Comparison of ENCODE assay signal across 2 cellular contexts in the genomic region with DNA sequence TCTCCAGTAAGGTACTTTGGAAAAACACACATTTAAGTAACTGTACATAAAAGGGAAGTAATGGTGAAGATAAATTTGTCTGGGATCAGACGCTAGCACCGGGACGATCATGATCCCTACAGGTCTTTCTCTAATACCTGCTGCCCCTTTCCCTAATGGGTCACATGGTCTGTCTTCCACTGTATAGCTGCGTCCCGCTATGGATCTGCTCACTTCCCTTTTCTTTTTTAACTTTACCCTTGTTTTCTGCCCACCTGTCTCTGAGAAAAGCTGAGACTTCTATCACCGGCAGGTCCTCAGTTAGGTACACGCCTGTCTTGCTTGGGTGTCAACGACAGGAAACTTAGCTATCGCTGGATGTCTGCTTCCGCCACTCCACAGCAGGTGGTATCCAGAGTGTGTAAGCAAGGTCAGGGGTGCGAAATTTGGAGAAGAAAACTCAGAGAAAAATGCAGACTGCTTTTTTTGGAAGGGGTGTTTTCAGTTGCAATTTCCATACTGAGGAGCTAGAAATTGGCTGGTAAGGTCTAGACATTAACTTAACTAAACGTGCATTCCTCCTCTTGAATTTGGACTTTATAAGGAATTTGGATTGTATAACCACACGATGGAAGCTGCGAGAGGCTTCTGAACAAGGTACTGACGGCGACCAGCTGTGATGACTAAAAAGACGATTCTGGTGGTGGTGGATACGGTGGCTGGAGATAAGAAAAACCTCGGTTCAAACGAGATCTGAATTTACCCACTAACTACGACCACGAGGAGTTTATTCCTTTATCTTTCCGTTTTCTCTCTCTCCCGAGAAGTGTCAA.
TF ChIP-seq lines count a peak whose summit lies in the region.

No MANE protein-coding gene starts in this region.

TF ChIP-seq in WTC11, 78 proteins besides CTCF, POLR2A, EP300 and RAD21 (continued from another document and continues in another):
- TF ChIP-seq, protein P1, sequence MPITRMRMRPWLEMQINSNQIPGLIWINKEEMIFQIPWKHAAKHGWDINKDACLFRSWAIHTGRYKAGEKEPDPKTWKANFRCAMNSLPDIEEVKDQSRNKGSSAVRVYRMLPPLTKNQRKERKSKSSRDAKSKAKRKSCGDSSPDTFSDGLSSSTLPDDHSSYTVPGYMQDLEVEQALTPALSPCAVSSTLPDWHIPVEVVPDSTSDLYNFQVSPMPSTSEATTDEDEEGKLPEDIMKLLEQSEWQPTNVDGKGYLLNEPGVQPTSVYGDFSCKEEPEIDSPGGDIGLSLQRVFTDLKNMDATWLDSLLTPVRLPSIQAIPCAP (CRISPR knock-in tag; IDR thresholded peaks at IDR 0.05), result no peak
- TF ChIP-seq IRF2 (CRISPR knock-in tag; IDR thresholded peaks at IDR 0.05; ENCODE audit: borderline replicate concordance, low read depth), result no peak
- TF ChIP-seq, protein P2, sequence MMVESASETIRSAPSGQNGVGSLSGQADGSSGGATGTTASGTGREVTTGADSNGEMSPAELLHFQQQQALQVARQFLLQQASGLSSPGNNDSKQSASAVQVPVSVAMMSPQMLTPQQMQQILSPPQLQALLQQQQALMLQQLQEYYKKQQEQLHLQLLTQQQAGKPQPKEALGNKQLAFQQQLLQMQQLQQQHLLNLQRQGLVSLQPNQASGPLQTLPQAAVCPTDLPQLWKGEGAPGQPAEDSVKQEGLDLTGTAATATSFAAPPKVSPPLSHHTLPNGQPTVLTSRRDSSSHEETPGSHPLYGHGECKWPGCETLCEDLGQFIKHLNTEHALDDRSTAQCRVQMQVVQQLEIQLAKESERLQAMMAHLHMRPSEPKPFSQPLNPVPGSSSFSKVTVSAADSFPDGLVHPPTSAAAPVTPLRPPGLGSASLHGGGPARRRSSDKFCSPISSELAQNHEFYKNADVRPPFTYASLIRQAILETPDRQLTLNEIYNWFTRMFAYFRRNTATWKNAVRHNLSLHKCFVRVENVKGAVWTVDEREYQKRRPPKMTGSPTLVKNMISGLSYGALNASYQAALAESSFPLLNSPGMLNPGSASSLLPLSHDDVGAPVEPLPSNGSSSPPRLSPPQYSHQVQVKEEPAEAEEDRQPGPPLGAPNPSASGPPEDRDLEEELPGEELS (CRISPR knock-in tag; IDR thresholded peaks at IDR 0.05), result no peak
- 0 out of 2 replicates have a peak, but pooled peaks have one; percentile 16 for TF ChIP-seq ZNF232 (CRISPR knock-in tag; IDR thresholded peaks at IDR 0.05)
- no peak for TF ChIP-seq HMGA2 (CRISPR knock-in tag; IDR thresholded peaks at IDR 0.05)
- TF ChIP-seq, protein P3, sequence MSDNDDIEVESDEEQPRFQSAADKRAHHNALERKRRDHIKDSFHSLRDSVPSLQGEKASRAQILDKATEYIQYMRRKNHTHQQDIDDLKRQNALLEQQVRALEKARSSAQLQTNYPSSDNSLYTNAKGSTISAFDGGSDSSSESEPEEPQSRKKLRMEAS (CRISPR knock-in tag; IDR thresholded peaks at IDR 0.05), result no peak
- TF ChIP-seq ATF1 (CRISPR knock-in tag; IDR thresholded peaks at IDR 0.05), result no peak
- no peak for TF ChIP-seq ELF4 (CRISPR knock-in tag; IDR thresholded peaks at IDR 0.05; ENCODE audit: low read depth)
- TF ChIP-seq, protein P4, sequence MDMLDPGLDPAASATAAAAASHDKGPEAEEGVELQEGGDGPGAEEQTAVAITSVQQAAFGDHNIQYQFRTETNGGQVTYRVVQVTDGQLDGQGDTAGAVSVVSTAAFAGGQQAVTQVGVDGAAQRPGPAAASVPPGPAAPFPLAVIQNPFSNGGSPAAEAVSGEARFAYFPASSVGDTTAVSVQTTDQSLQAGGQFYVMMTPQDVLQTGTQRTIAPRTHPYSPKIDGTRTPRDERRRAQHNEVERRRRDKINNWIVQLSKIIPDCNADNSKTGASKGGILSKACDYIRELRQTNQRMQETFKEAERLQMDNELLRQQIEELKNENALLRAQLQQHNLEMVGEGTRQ (CRISPR knock-in tag; IDR thresholded peaks at IDR 0.05), result 0 out of 2 replicates have a peak, but pooled peaks have one; percentile 28
- TF ChIP-seq CREM (CRISPR knock-in tag; IDR thresholded peaks at IDR 0.05), result no peak
- no peak for TF ChIP-seq CREB1 (CRISPR knock-in tag; IDR thresholded peaks at IDR 0.05)
- TF ChIP-seq, protein P5, sequence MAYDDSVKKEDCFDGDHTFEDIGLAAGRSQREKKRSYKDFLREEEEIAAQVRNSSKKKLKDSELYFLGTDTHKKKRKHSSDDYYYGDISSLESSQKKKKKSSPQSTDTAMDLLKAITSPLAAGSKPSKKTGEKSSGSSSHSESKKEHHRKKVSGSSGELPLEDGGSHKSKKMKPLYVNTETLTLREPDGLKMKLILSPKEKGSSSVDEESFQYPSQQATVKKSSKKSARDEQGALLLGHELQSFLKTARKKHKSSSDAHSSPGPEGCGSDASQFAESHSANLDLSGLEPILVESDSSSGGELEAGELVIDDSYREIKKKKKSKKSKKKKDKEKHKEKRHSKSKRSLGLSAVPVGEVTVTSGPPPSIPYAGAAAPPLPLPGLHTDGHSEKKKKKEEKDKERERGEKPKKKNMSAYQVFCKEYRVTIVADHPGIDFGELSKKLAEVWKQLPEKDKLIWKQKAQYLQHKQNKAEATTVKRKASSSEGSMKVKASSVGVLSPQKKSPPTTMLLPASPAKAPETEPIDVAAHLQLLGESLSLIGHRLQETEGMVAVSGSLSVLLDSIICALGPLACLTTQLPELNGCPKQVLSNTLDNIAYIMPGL (CRISPR knock-in tag; IDR thresholded peaks at IDR 0.05), result no peak
- no peak for TF ChIP-seq FOXK1 (CRISPR knock-in tag; IDR thresholded peaks at IDR 0.05)
- TF ChIP-seq, protein P6, sequence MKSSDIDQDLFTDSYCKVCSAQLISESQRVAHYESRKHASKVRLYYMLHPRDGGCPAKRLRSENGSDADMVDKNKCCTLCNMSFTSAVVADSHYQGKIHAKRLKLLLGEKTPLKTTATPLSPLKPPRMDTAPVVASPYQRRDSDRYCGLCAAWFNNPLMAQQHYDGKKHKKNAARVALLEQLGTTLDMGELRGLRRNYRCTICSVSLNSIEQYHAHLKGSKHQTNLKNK (CRISPR knock-in tag; IDR thresholded peaks at IDR 0.05), result no peak
- no peak for TF ChIP-seq RORB (CRISPR knock-in tag; IDR thresholded peaks at IDR 0.05)
- TF ChIP-seq, protein P7, sequence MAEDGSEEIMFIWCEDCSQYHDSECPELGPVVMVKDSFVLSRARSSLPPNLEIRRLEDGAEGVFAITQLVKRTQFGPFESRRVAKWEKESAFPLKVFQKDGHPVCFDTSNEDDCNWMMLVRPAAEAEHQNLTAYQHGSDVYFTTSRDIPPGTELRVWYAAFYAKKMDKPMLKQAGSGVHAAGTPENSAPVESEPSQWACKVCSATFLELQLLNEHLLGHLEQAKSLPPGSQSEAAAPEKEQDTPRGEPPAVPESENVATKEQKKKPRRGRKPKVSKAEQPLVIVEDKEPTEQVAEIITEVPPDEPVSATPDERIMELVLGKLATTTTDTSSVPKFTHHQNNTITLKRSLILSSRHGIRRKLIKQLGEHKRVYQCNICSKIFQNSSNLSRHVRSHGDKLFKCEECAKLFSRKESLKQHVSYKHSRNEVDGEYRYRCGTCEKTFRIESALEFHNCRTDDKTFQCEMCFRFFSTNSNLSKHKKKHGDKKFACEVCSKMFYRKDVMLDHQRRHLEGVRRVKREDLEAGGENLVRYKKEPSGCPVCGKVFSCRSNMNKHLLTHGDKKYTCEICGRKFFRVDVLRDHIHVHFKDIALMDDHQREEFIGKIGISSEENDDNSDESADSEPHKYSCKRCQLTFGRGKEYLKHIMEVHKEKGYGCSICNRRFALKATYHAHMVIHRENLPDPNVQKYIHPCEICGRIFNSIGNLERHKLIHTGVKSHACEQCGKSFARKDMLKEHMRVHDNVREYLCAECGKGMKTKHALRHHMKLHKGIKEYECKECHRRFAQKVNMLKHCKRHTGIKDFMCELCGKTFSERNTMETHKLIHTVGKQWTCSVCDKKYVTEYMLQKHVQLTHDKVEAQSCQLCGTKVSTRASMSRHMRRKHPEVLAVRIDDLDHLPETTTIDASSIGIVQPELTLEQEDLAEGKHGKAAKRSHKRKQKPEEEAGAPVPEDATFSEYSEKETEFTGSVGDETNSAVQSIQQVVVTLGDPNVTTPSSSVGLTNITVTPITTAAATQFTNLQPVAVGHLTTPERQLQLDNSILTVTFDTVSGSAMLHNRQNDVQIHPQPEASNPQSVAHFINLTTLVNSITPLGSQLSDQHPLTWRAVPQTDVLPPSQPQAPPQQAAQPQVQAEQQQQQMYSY (CRISPR knock-in tag; IDR thresholded peaks at IDR 0.05), result 0 out of 2 replicates have a peak, but pooled peaks have one; percentile 6

TF ChIP-seq in endothelial cell of umbilical vein, 7 proteins besides CTCF, POLR2A, EP300 and RAD21 (continued from another document):
- TF ChIP-seq JUN (IDR thresholded peaks at IDR 0.05; ENCODE audit: borderline replicate concordance, insufficient read depth, insufficient read length, low read depth), result no peak
- no peak for TF ChIP-seq EZH2 (IDR thresholded peaks at IDR 0.05; ENCODE audit: borderline replicate concordance, low read depth, low read length, severe bottlenecking)
- no peak for TF ChIP-seq MYC (IDR thresholded peaks at IDR 0.05; ENCODE audit: low read depth, low read length)
TF ChIP-seq in endothelial cell of umbilical vein: peak in this region for 0.
